ENCODE assay signal across 2 cellular contexts in the genomic region with DNA sequence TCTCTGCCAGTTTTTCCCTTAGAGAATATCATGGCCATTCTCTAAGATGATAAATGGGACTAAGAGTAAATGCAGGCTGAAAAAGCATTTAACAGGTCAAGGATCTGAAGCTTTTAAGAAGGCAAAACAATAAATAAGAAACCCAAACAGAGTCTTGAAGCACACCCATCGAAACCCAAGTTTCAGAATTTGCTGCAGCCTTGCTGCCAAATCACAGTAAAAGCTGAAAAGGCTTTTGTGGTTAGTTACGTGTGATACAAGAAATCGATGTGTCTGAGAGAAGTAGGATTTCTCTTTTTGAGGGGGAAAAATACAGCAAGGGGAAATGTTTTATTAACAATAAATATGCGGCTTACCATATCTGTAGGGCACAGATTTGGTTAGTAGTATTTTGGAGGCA.
TF ChIP-seq lines count a peak whose summit lies in the region.

No MANE protein-coding gene starts in this region.

TF ChIP-seq in A549, 52 proteins besides CTCF, POLR2A, EP300 and RAD21:
- TF ChIP-seq, protein P1, sequence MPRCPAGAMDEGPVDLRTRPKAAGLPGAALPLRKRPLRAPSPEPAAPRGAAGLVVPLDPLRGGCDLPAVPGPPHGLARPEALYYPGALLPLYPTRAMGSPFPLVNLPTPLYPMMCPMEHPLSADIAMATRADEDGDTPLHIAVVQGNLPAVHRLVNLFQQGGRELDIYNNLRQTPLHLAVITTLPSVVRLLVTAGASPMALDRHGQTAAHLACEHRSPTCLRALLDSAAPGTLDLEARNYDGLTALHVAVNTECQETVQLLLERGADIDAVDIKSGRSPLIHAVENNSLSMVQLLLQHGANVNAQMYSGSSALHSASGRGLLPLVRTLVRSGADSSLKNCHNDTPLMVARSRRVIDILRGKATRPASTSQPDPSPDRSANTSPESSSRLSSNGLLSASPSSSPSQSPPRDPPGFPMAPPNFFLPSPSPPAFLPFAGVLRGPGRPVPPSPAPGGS (IDR thresholded peaks at IDR 0.05) = no peak
- TF ChIP-seq CBX8 (IDR thresholded peaks at IDR 0.05) = no peak
- TF ChIP-seq, protein P2, sequence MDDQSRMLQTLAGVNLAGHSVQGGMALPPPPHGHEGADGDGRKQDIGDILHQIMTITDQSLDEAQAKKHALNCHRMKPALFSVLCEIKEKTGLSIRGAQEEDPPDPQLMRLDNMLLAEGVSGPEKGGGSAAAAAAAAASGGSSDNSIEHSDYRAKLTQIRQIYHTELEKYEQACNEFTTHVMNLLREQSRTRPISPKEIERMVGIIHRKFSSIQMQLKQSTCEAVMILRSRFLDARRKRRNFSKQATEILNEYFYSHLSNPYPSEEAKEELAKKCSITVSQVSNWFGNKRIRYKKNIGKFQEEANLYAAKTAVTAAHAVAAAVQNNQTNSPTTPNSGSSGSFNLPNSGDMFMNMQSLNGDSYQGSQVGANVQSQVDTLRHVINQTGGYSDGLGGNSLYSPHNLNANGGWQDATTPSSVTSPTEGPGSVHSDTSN (IDR thresholded peaks at IDR 0.05) = no peak
- TF ChIP-seq EHF (CRISPR knock-in tag; IDR thresholded peaks at IDR 0.05) = no peak
- TF ChIP-seq HOXA7 (CRISPR knock-in tag; IDR thresholded peaks at IDR 0.05) = no peak
- no peak for TF ChIP-seq HDAC2 (IDR thresholded peaks at IDR 0.05)

TF ChIP-seq in SK-N-SH treated with all-trans-retinoic acid at 6 μM for 48 hours, 23 proteins besides CTCF, POLR2A, EP300 and RAD21:
- TF ChIP-seq ZNF70 (CRISPR knock-in tag; IDR thresholded peaks at IDR 0.05) (no peak), TCF4 (CRISPR knock-in tag; IDR thresholded peaks at IDR 0.05; ENCODE audit: borderline replicate concordance) (no peak), GLIS3 (CRISPR knock-in tag; IDR thresholded peaks at IDR 0.05) (no peak), OSR1 (CRISPR knock-in tag; IDR thresholded peaks at IDR 0.05) (no peak), ESRRG (CRISPR knock-in tag; IDR thresholded peaks at IDR 0.05) (no peak), BACH2 (CRISPR knock-in tag; IDR thresholded peaks at IDR 0.05; ENCODE audit: borderline replicate concordance) (no peak), ZNF565 (CRISPR knock-in tag; conservative IDR thresholded peaks at IDR 0.05; ENCODE audit: low read depth) (no peak), ARNTL (CRISPR knock-in tag; IDR thresholded peaks at IDR 0.05; ENCODE audit: borderline replicate concordance, low read depth) (no peak), ZFP3 (CRISPR knock-in tag; IDR thresholded peaks at IDR 0.05) (no peak), TOX (CRISPR knock-in tag; IDR thresholded peaks at IDR 0.05; ENCODE audit: borderline replicate concordance) (no peak), CSDC2 (CRISPR knock-in tag; IDR thresholded peaks at IDR 0.05) (no peak), RARB (CRISPR knock-in tag; IDR thresholded peaks at IDR 0.05) (no peak), PPARA (CRISPR knock-in tag; IDR thresholded peaks at IDR 0.05; ENCODE audit: borderline replicate concordance) (no peak), ZNF8 (CRISPR knock-in tag; IDR thresholded peaks at IDR 0.05) (no peak), ZFP30 (CRISPR knock-in tag; IDR thresholded peaks at IDR 0.05) (no peak), ZC3H10 (CRISPR knock-in tag; IDR thresholded peaks at IDR 0.05) (no peak)
- TF ChIP-seq, protein P3, sequence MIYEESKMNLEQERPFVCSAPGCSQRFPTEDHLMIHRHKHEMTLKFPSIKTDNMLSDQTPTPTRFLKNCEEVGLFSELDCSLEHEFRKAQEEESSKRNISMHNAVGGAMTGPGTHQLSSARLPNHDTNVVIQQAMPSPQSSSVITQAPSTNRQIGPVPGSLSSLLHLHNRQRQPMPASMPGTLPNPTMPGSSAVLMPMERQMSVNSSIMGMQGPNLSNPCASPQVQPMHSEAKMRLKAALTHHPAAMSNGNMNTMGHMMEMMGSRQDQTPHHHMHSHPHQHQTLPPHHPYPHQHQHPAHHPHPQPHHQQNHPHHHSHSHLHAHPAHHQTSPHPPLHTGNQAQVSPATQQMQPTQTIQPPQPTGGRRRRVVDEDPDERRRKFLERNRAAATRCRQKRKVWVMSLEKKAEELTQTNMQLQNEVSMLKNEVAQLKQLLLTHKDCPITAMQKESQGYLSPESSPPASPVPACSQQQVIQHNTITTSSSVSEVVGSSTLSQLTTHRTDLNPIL (CRISPR knock-in tag; IDR thresholded peaks at IDR 0.05; ENCODE audit: low read depth) = no peak
- TF ChIP-seq, protein P4, sequence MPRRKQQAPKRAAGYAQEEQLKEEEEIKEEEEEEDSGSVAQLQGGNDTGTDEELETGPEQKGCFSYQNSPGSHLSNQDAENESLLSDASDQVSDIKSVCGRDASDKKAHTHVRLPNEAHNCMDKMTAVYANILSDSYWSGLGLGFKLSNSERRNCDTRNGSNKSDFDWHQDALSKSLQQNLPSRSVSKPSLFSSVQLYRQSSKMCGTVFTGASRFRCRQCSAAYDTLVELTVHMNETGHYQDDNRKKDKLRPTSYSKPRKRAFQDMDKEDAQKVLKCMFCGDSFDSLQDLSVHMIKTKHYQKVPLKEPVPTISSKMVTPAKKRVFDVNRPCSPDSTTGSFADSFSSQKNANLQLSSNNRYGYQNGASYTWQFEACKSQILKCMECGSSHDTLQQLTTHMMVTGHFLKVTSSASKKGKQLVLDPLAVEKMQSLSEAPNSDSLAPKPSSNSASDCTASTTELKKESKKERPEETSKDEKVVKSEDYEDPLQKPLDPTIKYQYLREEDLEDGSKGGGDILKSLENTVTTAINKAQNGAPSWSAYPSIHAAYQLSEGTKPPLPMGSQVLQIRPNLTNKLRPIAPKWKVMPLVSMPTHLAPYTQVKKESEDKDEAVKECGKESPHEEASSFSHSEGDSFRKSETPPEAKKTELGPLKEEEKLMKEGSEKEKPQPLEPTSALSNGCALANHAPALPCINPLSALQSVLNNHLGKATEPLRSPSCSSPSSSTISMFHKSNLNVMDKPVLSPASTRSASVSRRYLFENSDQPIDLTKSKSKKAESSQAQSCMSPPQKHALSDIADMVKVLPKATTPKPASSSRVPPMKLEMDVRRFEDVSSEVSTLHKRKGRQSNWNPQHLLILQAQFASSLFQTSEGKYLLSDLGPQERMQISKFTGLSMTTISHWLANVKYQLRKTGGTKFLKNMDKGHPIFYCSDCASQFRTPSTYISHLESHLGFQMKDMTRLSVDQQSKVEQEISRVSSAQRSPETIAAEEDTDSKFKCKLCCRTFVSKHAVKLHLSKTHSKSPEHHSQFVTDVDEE (CRISPR knock-in tag; IDR thresholded peaks at IDR 0.05) = no peak
- TF ChIP-seq, protein P5, sequence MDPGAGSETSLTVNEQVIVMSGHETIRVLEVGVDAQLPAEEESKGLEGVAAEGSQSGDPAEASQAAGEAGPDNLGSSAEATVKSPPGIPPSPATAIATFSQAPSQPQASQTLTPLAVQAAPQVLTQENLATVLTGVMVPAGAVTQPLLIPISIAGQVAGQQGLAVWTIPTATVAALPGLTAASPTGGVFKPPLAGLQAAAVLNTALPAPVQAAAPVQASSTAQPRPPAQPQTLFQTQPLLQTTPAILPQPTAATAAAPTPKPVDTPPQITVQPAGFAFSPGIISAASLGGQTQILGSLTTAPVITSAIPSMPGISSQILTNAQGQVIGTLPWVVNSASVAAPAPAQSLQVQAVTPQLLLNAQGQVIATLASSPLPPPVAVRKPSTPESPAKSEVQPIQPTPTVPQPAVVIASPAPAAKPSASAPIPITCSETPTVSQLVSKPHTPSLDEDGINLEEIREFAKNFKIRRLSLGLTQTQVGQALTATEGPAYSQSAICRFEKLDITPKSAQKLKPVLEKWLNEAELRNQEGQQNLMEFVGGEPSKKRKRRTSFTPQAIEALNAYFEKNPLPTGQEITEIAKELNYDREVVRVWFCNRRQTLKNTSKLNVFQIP (CRISPR knock-in tag; IDR thresholded peaks at IDR 0.05; ENCODE audit: borderline replicate concordance, low read depth) = no peak
- TF ChIP-seq, protein P6, sequence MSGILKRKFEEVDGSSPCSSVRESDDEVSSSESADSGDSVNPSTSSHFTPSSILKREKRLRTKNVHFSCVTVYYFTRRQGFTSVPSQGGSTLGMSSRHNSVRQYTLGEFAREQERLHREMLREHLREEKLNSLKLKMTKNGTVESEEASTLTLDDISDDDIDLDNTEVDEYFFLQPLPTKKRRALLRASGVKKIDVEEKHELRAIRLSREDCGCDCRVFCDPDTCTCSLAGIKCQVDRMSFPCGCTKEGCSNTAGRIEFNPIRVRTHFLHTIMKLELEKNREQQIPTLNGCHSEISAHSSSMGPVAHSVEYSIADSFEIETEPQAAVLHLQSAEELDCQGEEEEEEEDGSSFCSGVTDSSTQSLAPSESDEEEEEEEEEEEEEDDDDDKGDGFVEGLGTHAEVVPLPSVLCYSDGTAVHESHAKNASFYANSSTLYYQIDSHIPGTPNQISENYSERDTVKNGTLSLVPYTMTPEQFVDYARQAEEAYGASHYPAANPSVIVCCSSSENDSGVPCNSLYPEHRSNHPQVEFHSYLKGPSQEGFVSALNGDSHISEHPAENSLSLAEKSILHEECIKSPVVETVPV (CRISPR knock-in tag; IDR thresholded peaks at IDR 0.05) = no peak
